ENCODE assay signal across 1 cellular context in the genomic region with DNA sequence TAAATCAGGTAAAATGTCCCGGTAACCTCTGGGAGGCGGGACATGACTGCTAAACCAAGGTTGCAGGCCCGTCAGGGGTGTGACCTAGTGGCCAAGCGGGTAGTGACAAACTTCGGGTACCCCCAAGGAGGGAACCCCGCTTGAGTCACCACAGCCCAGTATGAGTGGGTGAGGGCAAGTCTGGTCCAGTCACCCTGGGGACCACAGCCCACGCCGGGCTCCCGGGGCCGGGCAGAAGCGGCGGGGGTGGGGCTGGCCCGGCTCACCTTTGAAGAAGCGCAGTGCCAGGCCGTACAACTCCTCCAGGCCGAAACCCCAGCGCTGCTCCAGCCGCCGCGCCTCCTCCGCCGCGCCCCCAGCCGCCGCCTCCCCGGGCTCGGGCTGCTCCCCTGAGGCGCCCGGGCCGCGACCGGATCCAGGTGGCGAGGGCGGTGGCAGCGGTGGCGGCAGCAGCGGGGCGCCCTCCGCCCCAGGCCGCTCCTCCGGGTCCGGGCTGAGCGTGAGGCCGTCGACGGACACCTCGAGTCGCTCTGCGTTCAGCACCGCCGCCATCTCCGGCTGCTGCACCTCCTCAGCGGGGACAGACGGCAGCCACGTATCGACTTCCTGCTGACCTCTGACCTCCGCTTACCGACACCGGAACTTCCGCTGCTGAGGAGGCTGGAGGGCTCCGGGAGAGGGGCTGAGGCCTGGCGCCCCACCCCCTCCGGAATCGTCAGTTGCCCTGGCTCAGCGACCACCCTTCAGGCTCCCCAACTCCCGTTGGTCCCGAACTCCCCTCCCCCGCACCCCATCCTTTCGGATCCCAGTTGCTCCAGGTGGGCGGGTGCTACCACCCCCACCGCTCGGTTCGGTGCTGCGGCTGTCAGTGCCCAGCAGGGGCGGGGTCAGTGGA.
TF ChIP-seq lines count a peak whose summit lies in the region.

A gene (minus strand): TSS at position 618 of the 895 bp plus-strand sequence. CDS start 66 bp downstream, at position 552.

TF ChIP-seq in HEK293, 187 proteins besides CTCF, POLR2A, EP300 and RAD21 (continued from another document and continues in another):
- TF ChIP-seq, protein P1, sequence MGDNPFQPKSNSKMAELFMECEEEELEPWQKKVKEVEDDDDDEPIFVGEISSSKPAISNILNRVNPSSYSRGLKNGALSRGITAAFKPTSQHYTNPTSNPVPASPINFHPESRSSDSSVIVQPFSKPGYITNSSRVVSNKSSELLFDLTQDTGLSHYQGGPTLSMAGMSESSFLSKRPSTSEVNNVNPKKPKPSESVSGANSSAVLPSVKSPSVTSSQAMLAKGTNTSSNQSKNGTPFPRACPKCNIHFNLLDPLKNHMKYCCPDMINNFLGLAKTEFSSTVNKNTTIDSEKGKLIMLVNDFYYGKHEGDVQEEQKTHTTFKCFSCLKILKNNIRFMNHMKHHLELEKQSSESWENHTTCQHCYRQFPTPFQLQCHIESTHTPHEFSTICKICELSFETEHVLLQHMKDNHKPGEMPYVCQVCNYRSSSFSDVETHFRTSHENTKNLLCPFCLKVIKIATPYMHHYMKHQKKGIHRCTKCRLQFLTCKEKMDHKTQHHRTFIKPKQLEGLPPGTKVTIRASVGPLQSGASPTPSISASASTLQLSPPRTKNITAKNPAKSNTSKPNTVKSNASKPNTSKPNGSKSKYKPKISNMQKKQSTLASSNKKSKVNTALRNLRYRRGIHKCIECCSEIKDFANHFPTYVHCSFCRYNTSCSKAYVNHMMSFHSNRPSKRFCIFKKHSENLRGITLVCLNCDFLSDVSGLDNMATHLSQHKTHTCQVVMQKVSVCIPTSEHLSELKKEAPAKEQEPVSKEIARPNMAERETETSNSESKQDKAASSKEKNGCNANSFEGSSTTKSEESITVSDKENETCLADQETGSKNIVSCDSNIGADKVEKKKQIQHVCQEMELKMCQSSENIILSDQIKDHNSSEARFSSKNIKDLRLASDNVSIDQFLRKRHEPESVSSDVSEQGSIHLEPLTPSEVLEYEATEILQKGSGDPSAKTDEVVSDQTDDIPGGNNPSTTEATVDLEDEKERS (tag by site-specific recombination; IDR thresholded peaks at IDR 0.05): peak; percentile 70; the same call in 1 of the 2 replicates
- TF ChIP-seq ZNF302 (tag by site-specific recombination; IDR thresholded peaks at IDR 0.05; ENCODE audit: low read depth) (no peak), ZNF223 (tag by site-specific recombination; IDR thresholded peaks at IDR 0.05) (no peak), SCRT2 (tag by site-specific recombination; IDR thresholded peaks at IDR 0.05) (no peak), ZNF16 (tag by site-specific recombination; IDR thresholded peaks at IDR 0.05; ENCODE audit: low read depth) (peak; percentile 5; the same call in 1 of the 2 replicates), ZNF24 (tag by site-specific recombination; IDR thresholded peaks at IDR 0.05) (peak; percentile 63; the same call in 1 of the 2 replicates), ZNF184 (tag by site-specific recombination; IDR thresholded peaks at IDR 0.05) (0 out of 2 replicates have a peak, but pooled peaks have one; percentile 15), ZNF600 (tag by site-specific recombination; IDR thresholded peaks at IDR 0.05) (peak; percentile 86), ZNF747 (tag by site-specific recombination; IDR thresholded peaks at IDR 0.05) (no peak), ZNF548 (tag by site-specific recombination; IDR thresholded peaks at IDR 0.05) (no peak), EGR2 (tag by site-specific recombination; IDR thresholded peaks at IDR 0.05; ENCODE audit: low read depth) (peak; percentile 95), ZNF610 (tag by site-specific recombination; IDR thresholded peaks at IDR 0.05; ENCODE audit: borderline replicate concordance) (0 out of 2 replicates have a peak, but pooled peaks have one; percentile 68), ZNF510 (tag by site-specific recombination; IDR thresholded peaks at IDR 0.05; ENCODE audit: insufficient replicate concordance) (no peak), SCRT1 (tag by site-specific recombination; IDR thresholded peaks at IDR 0.05; ENCODE audit: borderline replicate concordance) (no peak), GLIS2 (tag by site-specific recombination; IDR thresholded peaks at IDR 0.05) (peak; percentile 99), ZNF132 (tag by site-specific recombination; IDR thresholded peaks at IDR 0.05; ENCODE audit: borderline replicate concordance) (no peak), ZNF211 (tag by site-specific recombination; IDR thresholded peaks at IDR 0.05; ENCODE audit: low read depth) (no peak), ZFP41 (tag by site-specific recombination; IDR thresholded peaks at IDR 0.05; ENCODE audit: borderline replicate concordance) (no peak), ZNF664 (tag by site-specific recombination; IDR thresholded peaks at IDR 0.05) (no peak), ZNF623 (tag by site-specific recombination; IDR thresholded peaks at IDR 0.05) (0 out of 2 replicates have a peak, but pooled peaks have one; percentile 26), ZFP3 (tag by site-specific recombination; IDR thresholded peaks at IDR 0.05; ENCODE audit: low read depth) (no peak), ZNF555 (tag by site-specific recombination; conservative IDR thresholded peaks at IDR 0.05) (no peak), ZNF777 (tag by site-specific recombination; IDR thresholded peaks at IDR 0.05; ENCODE audit: borderline replicate concordance) (no peak), BCL11A (tag by site-specific recombination; IDR thresholded peaks at IDR 0.05; ENCODE audit: low read depth) (peak; percentile 88), ZNF473 (tag by site-specific recombination; IDR thresholded peaks at IDR 0.05) (no peak), ZNF658 (tag by site-specific recombination; IDR thresholded peaks at IDR 0.05) (no peak), ZNF266 (tag by site-specific recombination; IDR thresholded peaks at IDR 0.05; ENCODE audit: low read depth) (no peak), ZNF394 (tag by site-specific recombination; IDR thresholded peaks at IDR 0.05; ENCODE audit: borderline replicate concordance) (peak; percentile 67; the same call in 1 of the 2 replicates), HOXC10 (CRISPR knock-in tag; IDR thresholded peaks at IDR 0.05) (no peak), ZFHX2 (tag by site-specific recombination; conservative IDR thresholded peaks at IDR 0.05) (peak; percentile 93), MYNN (tag by site-specific recombination; IDR thresholded peaks at IDR 0.05; ENCODE audit: borderline replicate concordance) (no peak), ZNF274 (IDR thresholded peaks at IDR 0.05; ENCODE audit: low read length) (no peak), ZNF274 (tag by site-specific recombination; IDR thresholded peaks at IDR 0.05; ENCODE audit: borderline replicate concordance) (no peak), ZBTB7A (tag by site-specific recombination; IDR thresholded peaks at IDR 0.05; ENCODE audit: low read depth) (peak; percentile 97), ZFP37 (tag by site-specific recombination; IDR thresholded peaks at IDR 0.05) (peak; percentile 97), KLF1 (tag by site-specific recombination; IDR thresholded peaks at IDR 0.05) (peak; percentile 84), ZNF23 (tag by site-specific recombination; IDR thresholded peaks at IDR 0.05; ENCODE audit: borderline replicate concordance) (no peak), ZNF10 (tag by site-specific recombination; IDR thresholded peaks at IDR 0.05) (no peak), ZNF585B (tag by site-specific recombination; IDR thresholded peaks at IDR 0.05) (no peak), ZNF366 (tag by site-specific recombination; conservative IDR thresholded peaks at IDR 0.05) (no peak)
- TF ChIP-seq, protein P2, sequence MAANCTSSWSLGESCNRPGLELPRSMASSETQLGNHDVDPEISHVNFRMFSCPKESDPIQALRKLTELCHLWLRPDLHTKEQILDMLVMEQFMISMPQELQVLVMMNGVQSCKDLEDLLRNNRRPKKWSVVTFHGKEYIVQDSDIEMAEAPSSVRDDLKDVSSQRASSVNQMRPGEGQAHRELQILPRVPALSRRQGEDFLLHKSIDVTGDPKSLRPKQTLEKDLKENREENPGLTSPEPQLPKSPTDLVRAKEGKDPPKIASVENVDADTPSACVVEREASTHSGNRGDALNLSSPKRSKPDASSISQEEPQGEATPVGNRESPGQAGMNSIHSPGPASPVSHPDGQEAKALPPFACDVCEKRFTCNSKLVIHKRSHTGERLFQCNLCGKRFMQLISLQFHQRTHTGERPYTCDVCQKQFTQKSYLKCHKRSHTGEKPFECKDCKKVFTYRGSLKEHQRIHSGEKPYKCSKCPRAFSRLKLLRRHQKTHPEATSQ (tag by site-specific recombination; IDR thresholded peaks at IDR 0.05): peak; percentile 71; the same call in 1 of the 2 replicates
- TF ChIP-seq, protein P3, sequence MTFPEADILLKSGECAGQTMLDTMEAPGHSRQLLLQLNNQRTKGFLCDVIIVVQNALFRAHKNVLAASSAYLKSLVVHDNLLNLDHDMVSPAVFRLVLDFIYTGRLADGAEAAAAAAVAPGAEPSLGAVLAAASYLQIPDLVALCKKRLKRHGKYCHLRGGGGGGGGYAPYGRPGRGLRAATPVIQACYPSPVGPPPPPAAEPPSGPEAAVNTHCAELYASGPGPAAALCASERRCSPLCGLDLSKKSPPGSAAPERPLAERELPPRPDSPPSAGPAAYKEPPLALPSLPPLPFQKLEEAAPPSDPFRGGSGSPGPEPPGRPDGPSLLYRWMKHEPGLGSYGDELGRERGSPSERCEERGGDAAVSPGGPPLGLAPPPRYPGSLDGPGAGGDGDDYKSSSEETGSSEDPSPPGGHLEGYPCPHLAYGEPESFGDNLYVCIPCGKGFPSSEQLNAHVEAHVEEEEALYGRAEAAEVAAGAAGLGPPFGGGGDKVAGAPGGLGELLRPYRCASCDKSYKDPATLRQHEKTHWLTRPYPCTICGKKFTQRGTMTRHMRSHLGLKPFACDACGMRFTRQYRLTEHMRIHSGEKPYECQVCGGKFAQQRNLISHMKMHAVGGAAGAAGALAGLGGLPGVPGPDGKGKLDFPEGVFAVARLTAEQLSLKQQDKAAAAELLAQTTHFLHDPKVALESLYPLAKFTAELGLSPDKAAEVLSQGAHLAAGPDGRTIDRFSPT (tag by site-specific recombination; IDR thresholded peaks at IDR 0.05): peak; percentile 93
- TF ChIP-seq, protein P4, sequence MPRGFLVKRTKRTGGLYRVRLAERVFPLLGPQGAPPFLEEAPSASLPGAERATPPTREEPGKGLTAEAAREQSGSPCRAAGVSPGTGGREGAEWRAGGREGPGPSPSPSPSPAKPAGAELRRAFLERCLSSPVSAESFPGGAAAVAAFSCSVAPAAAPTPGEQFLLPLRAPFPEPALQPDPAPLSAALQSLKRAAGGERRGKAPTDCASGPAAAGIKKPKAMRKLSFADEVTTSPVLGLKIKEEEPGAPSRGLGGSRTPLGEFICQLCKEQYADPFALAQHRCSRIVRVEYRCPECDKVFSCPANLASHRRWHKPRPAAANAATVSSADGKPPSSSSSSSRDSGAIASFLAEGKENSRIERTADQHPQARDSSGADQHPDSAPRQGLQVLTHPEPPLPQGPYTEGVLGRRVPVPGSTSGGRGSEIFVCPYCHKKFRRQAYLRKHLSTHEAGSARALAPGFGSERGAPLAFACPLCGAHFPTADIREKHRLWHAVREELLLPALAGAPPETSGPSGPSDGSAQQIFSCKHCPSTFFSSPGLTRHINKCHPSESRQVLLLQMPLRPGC (tag by site-specific recombination; IDR thresholded peaks at IDR 0.05): no peak; the same call in 1 of the 2 replicates
- TF ChIP-seq, protein P5, sequence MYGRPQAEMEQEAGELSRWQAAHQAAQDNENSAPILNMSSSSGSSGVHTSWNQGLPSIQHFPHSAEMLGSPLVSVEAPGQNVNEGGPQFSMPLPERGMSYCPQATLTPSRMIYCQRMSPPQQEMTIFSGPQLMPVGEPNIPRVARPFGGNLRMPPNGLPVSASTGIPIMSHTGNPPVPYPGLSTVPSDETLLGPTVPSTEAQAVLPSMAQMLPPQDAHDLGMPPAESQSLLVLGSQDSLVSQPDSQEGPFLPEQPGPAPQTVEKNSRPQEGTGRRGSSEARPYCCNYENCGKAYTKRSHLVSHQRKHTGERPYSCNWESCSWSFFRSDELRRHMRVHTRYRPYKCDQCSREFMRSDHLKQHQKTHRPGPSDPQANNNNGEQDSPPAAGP (tag by site-specific recombination; IDR thresholded peaks at IDR 0.05): peak; percentile 92
- TF ChIP-seq, protein P6, sequence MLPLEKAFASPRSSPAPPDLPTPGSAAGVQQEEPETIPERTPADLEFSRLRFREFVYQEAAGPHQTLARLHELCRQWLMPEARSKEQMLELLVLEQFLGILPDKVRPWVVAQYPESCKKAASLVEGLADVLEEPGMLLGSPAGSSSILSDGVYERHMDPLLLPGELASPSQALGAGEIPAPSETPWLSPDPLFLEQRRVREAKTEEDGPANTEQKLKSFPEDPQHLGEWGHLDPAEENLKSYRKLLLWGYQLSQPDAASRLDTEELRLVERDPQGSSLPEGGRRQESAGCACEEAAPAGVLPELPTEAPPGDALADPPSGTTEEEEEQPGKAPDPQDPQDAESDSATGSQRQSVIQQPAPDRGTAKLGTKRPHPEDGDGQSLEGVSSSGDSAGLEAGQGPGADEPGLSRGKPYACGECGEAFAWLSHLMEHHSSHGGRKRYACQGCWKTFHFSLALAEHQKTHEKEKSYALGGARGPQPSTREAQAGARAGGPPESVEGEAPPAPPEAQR (tag by site-specific recombination; IDR thresholded peaks at IDR 0.05): no peak
- TF ChIP-seq, protein P7, sequence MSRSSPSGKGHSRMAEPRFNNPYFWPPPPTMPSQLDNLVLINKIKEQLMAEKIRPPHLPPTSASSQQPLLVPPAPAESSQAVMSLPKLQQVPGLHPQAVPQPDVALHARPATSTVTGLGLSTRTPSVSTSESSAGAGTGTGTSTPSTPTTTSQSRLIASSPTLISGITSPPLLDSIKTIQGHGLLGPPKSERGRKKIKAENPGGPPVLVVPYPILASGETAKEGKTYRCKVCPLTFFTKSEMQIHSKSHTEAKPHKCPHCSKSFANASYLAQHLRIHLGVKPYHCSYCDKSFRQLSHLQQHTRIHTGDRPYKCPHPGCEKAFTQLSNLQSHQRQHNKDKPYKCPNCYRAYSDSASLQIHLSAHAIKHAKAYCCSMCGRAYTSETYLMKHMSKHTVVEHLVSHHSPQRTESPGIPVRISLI (tag by site-specific recombination; IDR thresholded peaks at IDR 0.05): no peak
- TF ChIP-seq, protein P8, sequence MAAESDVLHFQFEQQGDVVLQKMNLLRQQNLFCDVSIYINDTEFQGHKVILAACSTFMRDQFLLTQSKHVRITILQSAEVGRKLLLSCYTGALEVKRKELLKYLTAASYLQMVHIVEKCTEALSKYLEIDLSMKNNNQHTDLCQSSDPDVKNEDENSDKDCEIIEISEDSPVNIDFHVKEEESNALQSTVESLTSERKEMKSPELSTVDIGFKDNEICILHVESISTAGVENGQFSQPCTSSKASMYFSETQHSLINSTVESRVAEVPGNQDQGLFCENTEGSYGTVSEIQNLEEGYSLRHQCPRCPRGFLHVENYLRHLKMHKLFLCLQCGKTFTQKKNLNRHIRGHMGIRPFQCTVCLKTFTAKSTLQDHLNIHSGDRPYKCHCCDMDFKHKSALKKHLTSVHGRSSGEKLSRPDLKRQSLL (tag by site-specific recombination; IDR thresholded peaks at IDR 0.05): no peak
- TF ChIP-seq, protein P9, sequence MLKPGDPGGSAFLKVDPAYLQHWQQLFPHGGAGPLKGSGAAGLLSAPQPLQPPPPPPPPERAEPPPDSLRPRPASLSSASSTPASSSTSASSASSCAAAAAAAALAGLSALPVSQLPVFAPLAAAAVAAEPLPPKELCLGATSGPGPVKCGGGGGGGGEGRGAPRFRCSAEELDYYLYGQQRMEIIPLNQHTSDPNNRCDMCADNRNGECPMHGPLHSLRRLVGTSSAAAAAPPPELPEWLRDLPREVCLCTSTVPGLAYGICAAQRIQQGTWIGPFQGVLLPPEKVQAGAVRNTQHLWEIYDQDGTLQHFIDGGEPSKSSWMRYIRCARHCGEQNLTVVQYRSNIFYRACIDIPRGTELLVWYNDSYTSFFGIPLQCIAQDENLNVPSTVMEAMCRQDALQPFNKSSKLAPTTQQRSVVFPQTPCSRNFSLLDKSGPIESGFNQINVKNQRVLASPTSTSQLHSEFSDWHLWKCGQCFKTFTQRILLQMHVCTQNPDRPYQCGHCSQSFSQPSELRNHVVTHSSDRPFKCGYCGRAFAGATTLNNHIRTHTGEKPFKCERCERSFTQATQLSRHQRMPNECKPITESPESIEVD (tag by site-specific recombination; IDR thresholded peaks at IDR 0.05): no peak
